ENCODE assay signal across 1 cellular context in the genomic region with DNA sequence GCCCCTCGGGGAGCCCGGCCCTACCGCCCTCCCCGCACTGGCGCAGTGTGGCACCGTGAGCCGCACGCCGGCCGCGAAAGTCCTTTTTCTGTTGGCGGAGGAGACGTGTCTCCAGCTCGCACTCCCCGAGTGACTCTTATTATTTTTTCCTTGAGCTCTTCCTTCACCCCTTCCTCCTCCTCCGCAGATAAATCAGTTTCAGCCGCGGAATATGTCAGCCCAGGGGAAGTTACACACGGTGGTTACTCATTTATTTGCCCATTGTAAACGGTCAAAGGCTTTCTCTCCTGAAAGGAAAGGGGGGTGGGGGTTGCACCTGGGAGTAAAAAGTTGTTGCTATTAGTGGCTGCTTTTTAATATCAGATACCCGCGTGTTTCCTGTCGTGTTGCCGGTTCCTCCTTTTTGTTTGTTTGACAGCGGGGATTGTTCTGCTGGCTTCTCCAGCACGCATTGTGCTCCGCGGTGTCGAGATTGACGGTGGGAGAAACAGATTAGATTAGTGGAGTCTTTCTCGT.
TF ChIP-seq lines count a peak whose summit lies in the region.

No MANE protein-coding gene starts in this region.

TF ChIP-seq in HepG2, 621 proteins besides CTCF, POLR2A, EP300 and RAD21 (continued from another document and continues in another):
- TF ChIP-seq, protein P1, sequence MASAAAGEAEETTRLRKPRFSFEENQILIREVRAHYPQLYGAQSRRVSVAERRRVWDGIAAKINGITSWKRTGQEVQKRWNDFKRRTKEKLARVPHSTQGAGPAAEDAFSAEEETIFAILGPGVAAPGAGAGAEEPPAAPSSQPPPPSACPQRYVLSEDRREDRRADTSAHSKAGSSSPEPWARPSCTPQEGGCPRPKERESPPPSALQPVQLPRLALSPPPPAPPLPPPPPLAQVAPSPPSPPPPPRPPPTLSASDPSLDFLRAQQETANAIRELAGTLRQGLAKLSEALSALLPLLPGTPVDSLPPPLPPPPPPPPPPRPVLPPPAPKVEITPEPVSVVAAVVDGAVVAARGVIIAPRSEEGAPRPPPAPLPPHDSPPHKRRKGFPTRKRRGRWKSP (CRISPR knock-in tag; IDR thresholded peaks at IDR 0.05) = no peak
- no peak for TF ChIP-seq HOXA3 (CRISPR knock-in tag; IDR thresholded peaks at IDR 0.05)
- no peak for TF ChIP-seq MLLT10 (CRISPR knock-in tag; IDR thresholded peaks at IDR 0.05)
- TF ChIP-seq ZNF552 (CRISPR knock-in tag; IDR thresholded peaks at IDR 0.05; ENCODE audit: borderline replicate concordance) = no peak
- no peak for TF ChIP-seq SMARCE1 (IDR thresholded peaks at IDR 0.05; ENCODE audit: borderline replicate concordance)
- TF ChIP-seq, protein P2, sequence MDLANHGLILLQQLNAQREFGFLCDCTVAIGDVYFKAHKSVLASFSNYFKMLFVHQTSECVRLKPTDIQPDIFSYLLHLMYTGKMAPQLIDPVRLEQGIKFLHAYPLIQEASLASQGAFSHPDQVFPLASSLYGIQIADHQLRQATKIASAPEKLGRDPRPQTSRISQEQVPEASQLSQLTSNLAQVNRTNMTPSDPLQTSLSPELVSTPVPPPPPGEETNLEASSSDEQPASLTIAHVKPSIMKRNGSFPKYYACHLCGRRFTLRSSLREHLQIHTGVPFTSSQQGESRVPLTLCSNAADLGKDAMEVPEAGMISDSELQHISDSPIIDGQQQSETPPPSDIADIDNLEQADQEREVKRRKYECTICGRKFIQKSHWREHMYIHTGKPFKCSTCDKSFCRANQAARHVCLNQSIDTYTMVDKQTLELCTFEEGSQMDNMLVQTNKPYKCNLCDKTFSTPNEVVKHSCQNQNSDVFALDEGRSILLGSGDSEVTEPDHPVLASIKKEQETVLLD (CRISPR knock-in tag; IDR thresholded peaks at IDR 0.05; ENCODE audit: low read depth) = 0 out of 2 replicates have a peak, but pooled peaks have one; percentile 42
- no peak; the same call in 1 of the 2 replicates for TF ChIP-seq SNAI1 (CRISPR knock-in tag; IDR thresholded peaks at IDR 0.05; ENCODE audit: borderline replicate concordance)
- TF ChIP-seq, protein P3, sequence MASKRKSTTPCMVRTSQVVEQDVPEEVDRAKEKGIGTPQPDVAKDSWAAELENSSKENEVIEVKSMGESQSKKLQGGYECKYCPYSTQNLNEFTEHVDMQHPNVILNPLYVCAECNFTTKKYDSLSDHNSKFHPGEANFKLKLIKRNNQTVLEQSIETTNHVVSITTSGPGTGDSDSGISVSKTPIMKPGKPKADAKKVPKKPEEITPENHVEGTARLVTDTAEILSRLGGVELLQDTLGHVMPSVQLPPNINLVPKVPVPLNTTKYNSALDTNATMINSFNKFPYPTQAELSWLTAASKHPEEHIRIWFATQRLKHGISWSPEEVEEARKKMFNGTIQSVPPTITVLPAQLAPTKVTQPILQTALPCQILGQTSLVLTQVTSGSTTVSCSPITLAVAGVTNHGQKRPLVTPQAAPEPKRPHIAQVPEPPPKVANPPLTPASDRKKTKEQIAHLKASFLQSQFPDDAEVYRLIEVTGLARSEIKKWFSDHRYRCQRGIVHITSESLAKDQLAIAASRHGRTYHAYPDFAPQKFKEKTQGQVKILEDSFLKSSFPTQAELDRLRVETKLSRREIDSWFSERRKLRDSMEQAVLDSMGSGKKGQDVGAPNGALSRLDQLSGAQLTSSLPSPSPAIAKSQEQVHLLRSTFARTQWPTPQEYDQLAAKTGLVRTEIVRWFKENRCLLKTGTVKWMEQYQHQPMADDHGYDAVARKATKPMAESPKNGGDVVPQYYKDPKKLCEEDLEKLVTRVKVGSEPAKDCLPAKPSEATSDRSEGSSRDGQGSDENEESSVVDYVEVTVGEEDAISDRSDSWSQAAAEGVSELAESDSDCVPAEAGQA (IDR thresholded peaks at IDR 0.05; ENCODE audit: low read depth) = no peak
- TF ChIP-seq, protein P3 (CRISPR knock-in tag; IDR thresholded peaks at IDR 0.05; ENCODE audit: borderline replicate concordance) = no peak
- TF ChIP-seq SRSF1 (optimal IDR thresholded peaks at IDR 0.05; ENCODE audit: low read depth, low read length) = peak; percentile 52
- no peak for TF ChIP-seq ZNF781 (CRISPR knock-in tag; IDR thresholded peaks at IDR 0.05; ENCODE audit: borderline replicate concordance, not compliant biosample characterization)
- TF ChIP-seq PCBP1 (IDR thresholded peaks at IDR 0.05; ENCODE audit: borderline replicate concordance, low read depth, low read length) = no peak
- TF ChIP-seq ZNF33B (CRISPR knock-in tag; IDR thresholded peaks at IDR 0.05) = no peak
- TF ChIP-seq CREM (IDR thresholded peaks at IDR 0.05) = peak; percentile 10; the same call in 1 of the 2 replicates
- TF ChIP-seq CREM (CRISPR knock-in tag; IDR thresholded peaks at IDR 0.05) = no peak
- peak; percentile 49; the same call in 1 of the 2 replicates for TF ChIP-seq FOSL2 (CRISPR knock-in tag; IDR thresholded peaks at IDR 0.05)
- 0 out of 2 replicates have a peak, but pooled peaks have one; percentile 16 for TF ChIP-seq PHF8 (CRISPR knock-in tag; IDR thresholded peaks at IDR 0.05)
- TF ChIP-seq ZNF510 (CRISPR knock-in tag; IDR thresholded peaks at IDR 0.05; ENCODE audit: low read depth) = no peak
- TF ChIP-seq ZFY (CRISPR knock-in tag; IDR thresholded peaks at IDR 0.05) = no peak
- TF ChIP-seq RFX1 (IDR thresholded peaks at IDR 0.05) = no peak
- TF ChIP-seq SNRNP70 (IDR thresholded peaks at IDR 0.05; ENCODE audit: low read depth, low read length) = no peak
- TF ChIP-seq, protein P4, sequence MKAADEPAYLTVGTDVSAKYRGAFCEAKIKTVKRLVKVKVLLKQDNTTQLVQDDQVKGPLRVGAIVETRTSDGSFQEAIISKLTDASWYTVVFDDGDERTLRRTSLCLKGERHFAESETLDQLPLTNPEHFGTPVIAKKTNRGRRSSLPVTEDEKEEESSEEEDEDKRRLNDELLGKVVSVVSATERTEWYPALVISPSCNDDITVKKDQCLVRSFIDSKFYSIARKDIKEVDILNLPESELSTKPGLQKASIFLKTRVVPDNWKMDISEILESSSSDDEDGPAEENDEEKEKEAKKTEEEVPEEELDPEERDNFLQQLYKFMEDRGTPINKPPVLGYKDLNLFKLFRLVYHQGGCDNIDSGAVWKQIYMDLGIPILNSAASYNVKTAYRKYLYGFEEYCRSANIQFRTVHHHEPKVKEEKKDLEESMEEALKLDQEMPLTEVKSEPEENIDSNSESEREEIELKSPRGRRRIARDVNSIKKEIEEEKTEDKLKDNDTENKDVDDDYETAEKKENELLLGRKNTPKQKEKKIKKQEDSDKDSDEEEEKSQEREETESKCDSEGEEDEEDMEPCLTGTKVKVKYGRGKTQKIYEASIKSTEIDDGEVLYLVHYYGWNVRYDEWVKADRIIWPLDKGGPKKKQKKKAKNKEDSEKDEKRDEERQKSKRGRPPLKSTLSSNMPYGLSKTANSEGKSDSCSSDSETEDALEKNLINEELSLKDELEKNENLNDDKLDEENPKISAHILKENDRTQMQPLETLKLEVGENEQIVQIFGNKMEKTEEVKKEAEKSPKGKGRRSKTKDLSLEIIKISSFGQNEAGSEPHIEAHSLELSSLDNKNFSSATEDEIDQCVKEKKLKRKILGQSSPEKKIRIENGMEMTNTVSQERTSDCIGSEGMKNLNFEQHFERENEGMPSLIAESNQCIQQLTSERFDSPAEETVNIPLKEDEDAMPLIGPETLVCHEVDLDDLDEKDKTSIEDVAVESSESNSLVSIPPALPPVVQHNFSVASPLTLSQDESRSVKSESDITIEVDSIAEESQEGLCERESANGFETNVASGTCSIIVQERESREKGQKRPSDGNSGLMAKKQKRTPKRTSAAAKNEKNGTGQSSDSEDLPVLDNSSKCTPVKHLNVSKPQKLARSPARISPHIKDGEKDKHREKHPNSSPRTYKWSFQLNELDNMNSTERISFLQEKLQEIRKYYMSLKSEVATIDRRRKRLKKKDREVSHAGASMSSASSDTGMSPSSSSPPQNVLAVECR (CRISPR knock-in tag; IDR thresholded peaks at IDR 0.05; ENCODE audit: borderline replicate concordance) = 0 out of 2 replicates have a peak, but pooled peaks have one; percentile 38
- 0 out of 2 replicates have a peak, but pooled peaks have one; percentile 11 for TF ChIP-seq KMT2B (CRISPR knock-in tag; IDR thresholded peaks at IDR 0.05)
- no peak for TF ChIP-seq ZNF746 (CRISPR knock-in tag; IDR thresholded peaks at IDR 0.05)
- TF ChIP-seq, protein P5, sequence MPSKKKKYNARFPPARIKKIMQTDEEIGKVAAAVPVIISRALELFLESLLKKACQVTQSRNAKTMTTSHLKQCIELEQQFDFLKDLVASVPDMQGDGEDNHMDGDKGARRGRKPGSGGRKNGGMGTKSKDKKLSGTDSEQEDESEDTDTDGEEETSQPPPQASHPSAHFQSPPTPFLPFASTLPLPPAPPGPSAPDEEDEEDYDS (CRISPR knock-in tag; IDR thresholded peaks at IDR 0.05) = no peak
- TF ChIP-seq HNRNPL (IDR thresholded peaks at IDR 0.05; ENCODE audit: low read depth, low read length) = 0 out of 2 replicates have a peak, but pooled peaks have one; percentile 1
- TF ChIP-seq ZNF446 (CRISPR knock-in tag; IDR thresholded peaks at IDR 0.05) = no peak
- TF ChIP-seq ZNF747 (CRISPR knock-in tag; IDR thresholded peaks at IDR 0.05; ENCODE audit: borderline replicate concordance) = no peak; the same call in 1 of the 2 replicates
- TF ChIP-seq ZNF30 (CRISPR knock-in tag; IDR thresholded peaks at IDR 0.05) = no peak
- TF ChIP-seq SOX13 (IDR thresholded peaks at IDR 0.05) = 0 out of 2 replicates have a peak, but pooled peaks have one; percentile 39
- no peak; a peak in 1 of 4 replicates for TF ChIP-seq SOX13 (CRISPR knock-in tag; conservative IDR thresholded peaks at IDR 0.05 in 1 of 2, IDR thresholded peaks at IDR 0.05 in 1 of 2)
- no peak for TF ChIP-seq ZNF430 (CRISPR knock-in tag; IDR thresholded peaks at IDR 0.05)
- TF ChIP-seq FOXK1 (CRISPR knock-in tag; IDR thresholded peaks at IDR 0.05; ENCODE audit: borderline replicate concordance, low read depth) = no peak
- TF ChIP-seq, protein P6, sequence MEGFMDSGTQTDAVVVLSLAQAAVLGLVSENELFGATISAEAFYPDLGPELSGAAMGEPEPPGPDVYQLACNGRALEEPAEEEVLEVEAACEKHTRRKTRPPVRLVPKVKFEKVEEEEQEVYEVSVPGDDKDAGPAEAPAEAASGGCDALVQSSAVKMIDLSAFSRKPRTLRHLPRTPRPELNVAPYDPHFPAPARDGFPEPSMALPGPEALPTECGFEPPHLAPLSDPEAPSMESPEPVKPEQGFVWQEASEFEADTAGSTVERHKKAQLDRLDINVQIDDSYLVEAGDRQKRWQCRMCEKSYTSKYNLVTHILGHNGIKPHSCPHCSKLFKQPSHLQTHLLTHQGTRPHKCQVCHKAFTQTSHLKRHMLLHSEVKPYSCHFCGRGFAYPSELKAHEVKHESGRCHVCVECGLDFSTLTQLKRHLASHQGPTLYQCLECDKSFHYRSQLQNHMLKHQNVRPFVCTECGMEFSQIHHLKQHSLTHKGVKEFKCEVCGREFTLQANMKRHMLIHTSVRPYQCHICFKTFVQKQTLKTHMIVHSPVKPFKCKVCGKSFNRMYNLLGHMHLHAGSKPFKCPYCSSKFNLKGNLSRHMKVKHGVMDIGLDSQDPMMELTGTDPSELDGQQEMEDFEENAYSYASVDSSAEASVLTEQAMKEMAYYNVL (CRISPR knock-in tag; IDR thresholded peaks at IDR 0.05; ENCODE audit: borderline replicate concordance) = peak; percentile 15; the same call in 1 of the 2 replicates
- TF ChIP-seq, protein P7, sequence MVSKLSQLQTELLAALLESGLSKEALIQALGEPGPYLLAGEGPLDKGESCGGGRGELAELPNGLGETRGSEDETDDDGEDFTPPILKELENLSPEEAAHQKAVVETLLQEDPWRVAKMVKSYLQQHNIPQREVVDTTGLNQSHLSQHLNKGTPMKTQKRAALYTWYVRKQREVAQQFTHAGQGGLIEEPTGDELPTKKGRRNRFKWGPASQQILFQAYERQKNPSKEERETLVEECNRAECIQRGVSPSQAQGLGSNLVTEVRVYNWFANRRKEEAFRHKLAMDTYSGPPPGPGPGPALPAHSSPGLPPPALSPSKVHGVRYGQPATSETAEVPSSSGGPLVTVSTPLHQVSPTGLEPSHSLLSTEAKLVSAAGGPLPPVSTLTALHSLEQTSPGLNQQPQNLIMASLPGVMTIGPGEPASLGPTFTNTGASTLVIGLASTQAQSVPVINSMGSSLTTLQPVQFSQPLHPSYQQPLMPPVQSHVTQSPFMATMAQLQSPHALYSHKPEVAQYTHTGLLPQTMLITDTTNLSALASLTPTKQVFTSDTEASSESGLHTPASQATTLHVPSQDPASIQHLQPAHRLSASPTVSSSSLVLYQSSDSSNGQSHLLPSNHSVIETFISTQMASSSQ (IDR thresholded peaks at IDR 0.05; ENCODE audit: low read depth) = no peak
- TF ChIP-seq, protein P7 (CRISPR knock-in tag; IDR thresholded peaks at IDR 0.05; ENCODE audit: borderline replicate concordance) = no peak
- TF ChIP-seq IRF2 (CRISPR knock-in tag; IDR thresholded peaks at IDR 0.05) = no peak
- TF ChIP-seq KLF13 (CRISPR knock-in tag; IDR thresholded peaks at IDR 0.05) = no peak
- 0 out of 2 replicates have a peak, but pooled peaks have one; percentile 36 for TF ChIP-seq MEIS2 (CRISPR knock-in tag; IDR thresholded peaks at IDR 0.05)
